Comparison of ENCODE assay signal across 11 cellular contexts in the genomic region with DNA sequence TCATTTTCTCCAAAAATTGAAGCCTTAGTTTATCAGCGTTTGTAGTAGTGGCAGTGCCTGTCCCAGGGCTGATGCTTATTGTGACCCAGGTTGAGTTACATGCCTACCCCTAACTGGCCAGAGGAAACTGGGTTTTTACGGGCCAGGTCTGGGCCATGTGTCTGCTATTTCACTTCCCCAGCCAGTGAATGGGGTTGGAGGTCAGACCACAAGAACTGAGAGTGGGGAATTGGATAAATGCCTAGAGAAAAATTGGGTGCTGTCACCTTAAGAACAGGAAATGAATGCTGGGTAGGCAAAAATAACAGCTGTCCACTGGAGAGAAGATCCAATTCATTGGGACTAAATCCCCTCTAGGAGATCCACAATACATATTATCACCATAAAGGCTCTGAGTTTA. TPM values are rescaled to one million over a fixed set of nuclear protein-coding genes. Genes with fewer than 3 reads are reported as not detected.
A peak's percentile ranks its signal among the peaks of the same experiment; 100 is the strongest.
DNase-seq lines count a peak whose midpoint lies in the region; ATAC-seq and TF ChIP-seq lines count a peak whose summit lies in the region.
"Had no signal": no experiment of that assay in that cellular context is flagged by ENCODE, and none has a peak within 500 bp of the region (broad histone marks: within the 10 kb centered on the region; RNA-seq: fewer than 3 reads in every experiment).

No MANE protein-coding gene starts in this region.

- H3K27me3 Mint-ChIP-seq in CD4-positive, alpha-beta memory T cell: no peaks in the 10 kb centered on the region
- H3K27me3 Mint-ChIP-seq: type B pancreatic cell had no signal

- H3K9me3 Mint-ChIP-seq in CD4-positive, alpha-beta memory T cell: no peaks in the 10 kb centered on the region
- H3K9me3 Mint-ChIP-seq in activated naive CD4-positive, alpha-beta T cell treated with anti-CD3 and anti-CD28 coated beads, Interleukin-2, amount 50 U/mL, for 72 hours: no peaks in the 10 kb centered on the region
- H3K9me3 Mint-ChIP-seq: type B pancreatic cell had no signal

- POLR2A ChIA-PET in CD4-positive, alpha-beta memory T cell (lab: Charles Lee; ENCODE audit: partially characterized antibody): no interaction called here

- WGBS in spleen, 5 donors: 24 to 45% (median 25%) methylated on average over 2 of the region's 2 CpGs

- TF ChIP-seq CTCF in HFF-Myc (IDR thresholded peaks at IDR 0.05; ENCODE audit: low read depth, low read length, missing control alignments) (no peak), spleen (IDR thresholded peaks at IDR 0.05 in 8 of 11, conservative IDR thresholded peaks at IDR 0.05 in 3 of 11) (no peak)

- H3K9me3 ChIP-seq in CD4-positive, alpha-beta memory T cell (ENCODE audit: control insufficient read depth in 1 of 2, low read length in 2 of 2): no peaks in the 10 kb centered on the region
- no peaks in the 10 kb centered on the region for H3K9me3 ChIP-seq in spleen
- H3K9me3 ChIP-seq: pancreas had no signal

- CTCF ChIA-PET in CD4-positive, alpha-beta memory T cell (lab: Charles Lee; ENCODE audit: partially characterized antibody): interaction anchor here (0.7 to 0.8 kb wide), 2 partner anchors 19 to 35 kb away, joined by 3 read pairs; no protein-coding TSS in a partner anchor

- H3K27ac Mint-ChIP-seq in CD4-positive, alpha-beta memory T cell: peak overlapping the region; percentile 13 to 92 (median 85)
- peak overlapping the region; percentile 51 to 62 for H3K27ac Mint-ChIP-seq in activated naive CD4-positive, alpha-beta T cell treated with anti-CD3 and anti-CD28 coated beads, Interleukin-2, amount 50 U/mL, for 72 hours
- H3K27ac Mint-ChIP-seq: type B pancreatic cell had no signal

- TF ChIP-seq POLR2A in spleen (IDR thresholded peaks at IDR 0.05): no peak

- DNase-seq in CD4-positive, alpha-beta memory T cell: no peak
- peak; percentile 66 for DNase-seq in HFF-Myc (ENCODE audit: extremely low read depth, low read depth)
- DNase-seq in activated naive CD4-positive, alpha-beta T cell treated with anti-CD3 and anti-CD28 coated beads, Interleukin-2, amount 50 U/mL, for 72 hours (ENCODE audit: low spot score in 2 of 2): no peak
- DNase-seq in medulla oblongata (ENCODE audit: extremely low spot score): peak; percentile 17
- DNase-seq in nucleus accumbens (lab: John Stamatoyannopoulos, UW): no peak
- no peak for DNase-seq in spleen
- DNase-seq: NCI-H1092 treated with DMSO at 0.1 percent for 48 hours, pancreas had no signal

- peak overlapping the region; percentile 26 for H3K27ac ChIP-seq in CD4-positive, alpha-beta memory T cell (ENCODE audit: low read depth, low read length)
- peak overlapping the region in 3 of 8 donors; percentile 1 to 35 (median 8) for H3K27ac ChIP-seq in spleen
- H3K27ac ChIP-seq: pancreas had no signal

- H3K4me3 ChIP-seq in CD4-positive, alpha-beta memory T cell (ENCODE audit: low read length in 2 of 2): no peak overlapping the region
- no peak overlapping the region for H3K4me3 ChIP-seq in HFF-Myc (replicated peaks; ENCODE audit: low read depth, low read length)
- H3K4me3 ChIP-seq in spleen: no peak overlapping the region
- H3K4me3 ChIP-seq: pancreas had no signal

- H3K36me3 ChIP-seq in CD4-positive, alpha-beta memory T cell (ENCODE audit: insufficient read depth, low read length): peaks cover 18% of the 10 kb centered on the region
- H3K36me3 ChIP-seq in spleen: peaks cover 4 to 38% (median 26%) of the 10 kb centered on the region in 6 donors

- H3K4me1 Mint-ChIP-seq in CD4-positive, alpha-beta memory T cell: peaks cover 44 to 77% (median 60%) of the 10 kb centered on the region in 4 donors

- peak overlapping the region in 7 of 8 donors; percentile 12 to 80 (median 40) for H3K4me3 Mint-ChIP-seq in CD4-positive, alpha-beta memory T cell
- H3K4me3 Mint-ChIP-seq: type B pancreatic cell had no signal

- intact Hi-C loops in CD4-positive, alpha-beta memory T cell (cut with micrococcal nuclease): no loop called here
- intact Hi-C loops in spleen (cut with DNase I; ENCODE audit: low total_unique reads): no loop called here

- no peak for ATAC-seq in activated naive CD4-positive, alpha-beta T cell treated with anti-CD3 and anti-CD28 coated beads, Interleukin-2, amount 50 U/mL, for 72 hours
- ATAC-seq in GM21528 (IDR thresholded peaks at IDR 0.05; ENCODE audit: low FRiP score, unreplicated experiment): no peak
- ATAC-seq in HG02763 (IDR thresholded peaks at IDR 0.05; ENCODE audit: unreplicated experiment): no peak
- ATAC-seq: pancreas had no signal

- H3K27me3 ChIP-seq in CD4-positive, alpha-beta memory T cell (ENCODE audit: insufficient read depth, low read length): no peaks in the 10 kb centered on the region
- no peaks in the 10 kb centered on the region for H3K27me3 ChIP-seq in spleen (replicated peaks in 1 of 7)
- H3K27me3 ChIP-seq: pancreas had no signal

- H3K36me3 Mint-ChIP-seq in CD4-positive, alpha-beta memory T cell: peaks cover 19 to 48% of the 10 kb centered on the region in 2 donors
- H3K36me3 Mint-ChIP-seq in activated naive CD4-positive, alpha-beta T cell treated with anti-CD3 and anti-CD28 coated beads, Interleukin-2, amount 50 U/mL, for 72 hours: peaks cover 24 to 37% of the 10 kb centered on the region in 2 donors

- peaks cover 64% of the 10 kb centered on the region for H3K4me1 ChIP-seq in CD4-positive, alpha-beta memory T cell (ENCODE audit: insufficient read depth, low read length)
- H3K4me1 ChIP-seq in spleen: peaks cover 9 to 75% (median 49%) of the 10 kb centered on the region in 6 donors

RNA-seq across cellular contexts. Expression of gene ADPRM, which starts 5.2 kb away (rescaled TPM):
- 10 to 100 TPM; 45.5 to 46.7 TPM for total RNA-seq in CD4-positive, alpha-beta memory T cell
- polyA plus RNA-seq in CD4-positive, alpha-beta memory T cell: 10 to 100 TPM; 50.0 to 55.0 TPM
- 10 to 100 TPM; 10.0 to 11.5 TPM for total RNA-seq in activated naive CD4-positive, alpha-beta T cell treated with anti-CD3 and anti-CD28 coated beads, Interleukin-2, amount 50 U/mL, for 72 hours
- total RNA-seq in spleen: 10 to 100 TPM; 11.5 to 36.0 (median 16.8) TPM
- 10 to 100 TPM; 14.5 to 23.3 (median 14.8) TPM for polyA plus RNA-seq in spleen

RNA-seq across cellular contexts. Expression of gene SCO1, which starts 5.2 kb away (rescaled TPM):
- 10 to 100 TPM; 26.0 to 26.1 TPM for total RNA-seq in CD4-positive, alpha-beta memory T cell
- polyA plus RNA-seq in CD4-positive, alpha-beta memory T cell: 10 to 100 TPM; 12.9 to 20.2 TPM
- 10 to 100 TPM; 28.1 to 36.3 TPM for total RNA-seq in activated naive CD4-positive, alpha-beta T cell treated with anti-CD3 and anti-CD28 coated beads, Interleukin-2, amount 50 U/mL, for 72 hours
- total RNA-seq in spleen: 10 to 100 TPM; 10.8 to 31.1 (median 22.4) TPM
- 1 to 10 TPM; 5.4 to 10.0 (median 8.3) TPM for polyA plus RNA-seq in spleen

RNA-seq across cellular contexts. Expression of gene TMEM220, which starts 27.2 kb away (rescaled TPM):
- 1 to 10 TPM; 1.8 to 3.0 TPM for total RNA-seq in CD4-positive, alpha-beta memory T cell
- polyA plus RNA-seq in CD4-positive, alpha-beta memory T cell: 1 to 10 TPM; 2.8 to 3.5 TPM
- total RNA-seq in activated naive CD4-positive, alpha-beta T cell treated with anti-CD3 and anti-CD28 coated beads, Interleukin-2, amount 50 U/mL, for 72 hours: 1 to 10 TPM in 1 of 2 donors, under 1 TPM in 1; 0.09 to 1.7 TPM
- 10 to 100 TPM in 2 of 7 donors, 1 to 10 TPM in 5; 4.0 to 12.1 (median 6.1) TPM for total RNA-seq in spleen
- 1 to 10 TPM; 3.6 to 4.4 (median 4.3) TPM for polyA plus RNA-seq in spleen

RNA-seq across cellular contexts. Expression of gene MYH3, which starts 45.5 kb away (rescaled TPM):
- total RNA-seq in CD4-positive, alpha-beta memory T cell: 10 to 100 TPM in 1 of 2 experiments, 1 to 10 TPM in 1; 8.6 to 11.5 TPM
- polyA plus RNA-seq in CD4-positive, alpha-beta memory T cell: under 1 TPM in 1 of 2 donors, not detected in 1; 0.47 TPM
- total RNA-seq in activated naive CD4-positive, alpha-beta T cell treated with anti-CD3 and anti-CD28 coated beads, Interleukin-2, amount 50 U/mL, for 72 hours: 1 to 10 TPM; 2.0 to 5.1 TPM
- 1 to 10 TPM; 2.2 to 6.0 (median 3.1) TPM for total RNA-seq in spleen
- polyA plus RNA-seq in spleen: 1 to 10 TPM; 4.9 to 9.0 (median 8.0) TPM

Comparison
In these comparisons a context has a peak if more than half of its experiments do, and no peak if none do; other contexts are left out.
1. DNase-seq: peak in HFF-Myc (single experiment) and medulla oblongata (single experiment); none in CD4-positive, alpha-beta memory T cell (0 of 5), activated naive CD4-positive, alpha-beta T cell treated with anti-CD3 and anti-CD28 coated beads, Interleukin-2, amount 50 U/mL, for 72 hours (0 of 2), nucleus accumbens (0 of 56) and spleen (single experiment).